Comparison of ENCODE assay signal across 18 cellular contexts in the genomic region with DNA sequence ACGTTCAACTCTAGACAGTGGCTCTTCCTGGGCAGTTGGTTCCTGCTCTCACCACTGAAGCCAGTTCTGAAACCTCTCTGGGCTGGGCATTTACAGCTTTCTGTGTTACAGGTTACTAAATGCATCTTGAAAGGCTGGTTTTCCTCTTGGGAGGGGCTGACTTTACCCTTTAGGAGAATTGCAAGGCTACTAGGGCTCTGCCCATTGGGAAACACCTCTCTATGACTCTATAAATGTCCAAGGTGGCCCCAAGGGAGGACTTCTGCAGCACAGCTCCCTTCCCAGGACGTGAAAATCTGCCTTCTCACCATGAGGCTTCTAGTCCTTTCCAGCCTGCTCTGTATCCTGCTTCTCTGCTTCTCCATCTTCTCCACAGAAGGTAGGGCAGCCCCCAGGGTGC. TPM values are rescaled to one million over a fixed set of nuclear protein-coding genes. Genes with fewer than 3 reads are reported as not detected.
A peak's percentile ranks its signal among the peaks of the same experiment; 100 is the strongest.
DNase-seq lines count a peak whose midpoint lies in the region; ATAC-seq, FAIRE-seq and TF ChIP-seq lines count a peak whose summit lies in the region.
"Had no signal": no experiment of that assay in that cellular context is flagged by ENCODE, and none has a peak within 500 bp of the region (broad histone marks: within the 10 kb centered on the region; RNA-seq: fewer than 3 reads in every experiment).

A gene (plus strand): TSS at position 259 of the 400 bp plus-strand sequence. CDS start 51 bp downstream, at position 310.

- no peak within 1 kb of the TSS for H2AFZ ChIP-seq in HepG2 (ENCODE audit: low read length)
- H2AFZ ChIP-seq in PC-3 (ENCODE audit: low read length) = no peak within 1 kb of the TSS

- no peaks in the 10 kb centered on the region for H3K9me2 ChIP-seq in PC-3 (replicated peaks; ENCODE audit: low read length)

- no peak within 1 kb of the TSS for H3K4me3 Mint-ChIP-seq in activated T-helper 2 cell treated with anti-CD3 and anti-CD28 coated beads, Interferon-gamma antibody, Interleukin-2, Interleukin-4, amounts not matched to agents 10 μg/mL and 5 μg/mL and 100 μg/mL, durations not matched to agents 14 hours and 24 hours and 36 hours (ENCODE audit: low read depth)
- H3K4me3 Mint-ChIP-seq: natural killer cell had no signal

- H3K27me3 Mint-ChIP-seq in activated T-helper 2 cell treated with anti-CD3 and anti-CD28 coated beads, Interferon-gamma antibody, Interleukin-2, Interleukin-4, amounts not matched to agents 10 μg/mL and 5 μg/mL and 100 μg/mL, durations not matched to agents 14 hours and 24 hours and 36 hours (ENCODE audit: low read depth) = no peaks in the 10 kb centered on the region

- H3K79me2 ChIP-seq in HepG2 (ENCODE audit: insufficient read depth, low read length) = no peaks in the 10 kb centered on the region
- no peaks in the 10 kb centered on the region for H3K79me2 ChIP-seq in PC-3 (ENCODE audit: low read length)

- TF ChIP-seq EP300 in HepG2 (IDR thresholded peaks at IDR 0.05; ENCODE audit: low read depth in 2 of 2, low read length in 2 of 2) (no peak), HepG2 (CRISPR knock-in tag; IDR thresholded peaks at IDR 0.05; ENCODE audit: borderline replicate concordance) (no peak), esophagus muscularis mucosa (IDR thresholded peaks at IDR 0.05) (no peak)

- no TSS peak for BruUV-seq in HepG2 (replicated peaks; lab: Mats Ljungman, UMichigan)
- BruUV-seq in PC-3 (replicated peaks; lab: Mats Ljungman, UMichigan) = no TSS peak

- H3K27ac Mint-ChIP-seq in activated T-helper 2 cell treated with anti-CD3 and anti-CD28 coated beads, Interferon-gamma antibody, Interleukin-2, Interleukin-4, amounts not matched to agents 10 μg/mL and 5 μg/mL and 100 μg/mL, durations not matched to agents 14 hours and 24 hours and 36 hours = no peak within 1 kb of the TSS
- H3K27ac Mint-ChIP-seq: natural killer cell had no signal

- H3K4me2 ChIP-seq in HepG2 (ENCODE audit: low read depth, low read length) (peak within 1 kb of the TSS; percentile 49; the same call in 1 of the 2 replicates), PC-3 (ENCODE audit: low read length) (no peak within 1 kb of the TSS)
- H3K4me2 ChIP-seq: A549 had no signal

- DNase-seq in HepG2 (ENCODE audit: low spot score) = no peak
- DNase-seq in right lobe of liver = no peak
- DNase-seq in esophagus muscularis mucosa (ENCODE audit: extremely low spot score) = peak; percentile 57
- no peak for DNase-seq in activated T-helper 2 cell treated with anti-CD3 and anti-CD28 coated beads, Interferon-gamma antibody, Interleukin-2, Interleukin-4, amounts not matched to agents 10 μg/mL and 5 μg/mL and 100 μg/mL, durations not matched to agents 14 hours and 24 hours and 36 hours (ENCODE audit: low spot score)
- DNase-seq in NCI-H69 (lab: John Stamatoyannopoulos, UW) = no peak
- no peak for DNase-seq in PC-3
- DNase-seq: effector memory CD4-positive, alpha-beta T cell; EL; hypothalamus; MV-4-11; natural killer cell; NCI-H524 treated with DMSO at 0.1 percent for 48 hours; stimulated activated naive CD4-positive, alpha-beta T cell had no signal

- TF ChIP-seq CTCF in HepG2 (CRISPR knock-in tag; IDR thresholded peaks at IDR 0.05) (no peak), right lobe of liver (IDR thresholded peaks at IDR 0.05) (no peak), esophagus muscularis mucosa (IDR thresholded peaks at IDR 0.05) (no peak), PC-3 (conservative IDR thresholded peaks at IDR 0.05; ENCODE audit: low read depth, low read length) (no peak)

- H3K36me3 ChIP-seq in HepG2 (replicated peaks in 1 of 2; ENCODE audit: control insufficient read depth in 1 of 2, insufficient read depth in 2 of 2, low read length in 2 of 2) (no peaks in the 10 kb centered on the region), right lobe of liver (no peaks in the 10 kb centered on the region), esophagus muscularis mucosa (no peaks in the 10 kb centered on the region), PC-3 (ENCODE audit: low read depth, low read length) (no peaks in the 10 kb centered on the region)
- H3K36me3 ChIP-seq: adrenal gland had no signal

- H3K27me3 ChIP-seq in HepG2 (ENCODE audit: control insufficient read depth in 1 of 2, insufficient read depth in 2 of 2, low read length in 2 of 2) (peaks cover 0 to 9% of the 10 kb centered on the region in 2 experiments; a peak in 3 of 5 replicates), right lobe of liver (no peaks in the 10 kb centered on the region), esophagus muscularis mucosa (no peaks in the 10 kb centered on the region), PC-3 (ENCODE audit: low read length) (0 out of 2 replicates have a peak, but pooled peaks cover 8% of the 10 kb centered on the region)
- H3K27me3 ChIP-seq: adrenal gland had no signal

- peaks cover 4% of the 10 kb centered on the region for H3K4me1 Mint-ChIP-seq in activated T-helper 2 cell treated with anti-CD3 and anti-CD28 coated beads, Interferon-gamma antibody, Interleukin-2, Interleukin-4, amounts not matched to agents 10 μg/mL and 5 μg/mL and 100 μg/mL, durations not matched to agents 14 hours and 24 hours and 36 hours (ENCODE audit: low read depth)

- WGBS in HepG2 (ENCODE audit: low lambda C conversion rate) = 4% methylated on average over 2 of the region's 2 CpGs
- 56% methylated on average over 2 of the region's 2 CpGs for WGBS in right lobe of liver (ENCODE audit: insufficient coverage, low coverage, low lambda C conversion rate, missing lambda C conversion rate)
- WGBS in esophagus muscularis mucosa = 75% methylated on average over 2 of the region's 2 CpGs

- H3K9me3 Mint-ChIP-seq in activated T-helper 2 cell treated with anti-CD3 and anti-CD28 coated beads, Interferon-gamma antibody, Interleukin-2, Interleukin-4, amounts not matched to agents 10 μg/mL and 5 μg/mL and 100 μg/mL, durations not matched to agents 14 hours and 24 hours and 36 hours = no peaks in the 10 kb centered on the region
- H3K9me3 Mint-ChIP-seq: natural killer cell had no signal

- CTCF ChIA-PET in HepG2 (lab: Yijun Ruan, JAX; ENCODE audit: low intra/inter-chr PET ratio, low total read pairs) (no interaction called here), PC-3 (lab: Charles Lee) (no interaction called here)

- H3K4me1 ChIP-seq in HepG2 (ENCODE audit: insufficient read depth, low read length) (peaks cover 18% of the 10 kb centered on the region), right lobe of liver (no peaks in the 10 kb centered on the region), esophagus muscularis mucosa (no peaks in the 10 kb centered on the region), PC-3 (ENCODE audit: insufficient read depth, low read length) (no peaks in the 10 kb centered on the region)
- H3K4me1 ChIP-seq: A549, adrenal gland had no signal

- no peaks in the 10 kb centered on the region for H3F3A ChIP-seq in PC-3 (ENCODE audit: low read length, unreplicated experiment)

- no peak for TF ChIP-seq RAD21 in HepG2 (CRISPR knock-in tag; IDR thresholded peaks at IDR 0.05)

- FAIRE-seq in HepG2 (lab: Jason Lieb, UNC) = no peak
- FAIRE-seq: A549 had no signal

- H3K27ac ChIP-seq in HepG2 (ENCODE audit: extremely low read length, insufficient read depth, low read length) (no peak within 1 kb of the TSS), right lobe of liver (no peak within 1 kb of the TSS), esophagus muscularis mucosa (replicated peaks in 1 of 4) (no peak within 1 kb of the TSS), PC-3 (ENCODE audit: low read length) (no peak within 1 kb of the TSS)
- H3K27ac ChIP-seq: A549, adrenal gland, HL-60 had no signal

- TF ChIP-seq POLR2A in HepG2 (IDR thresholded peaks at IDR 0.05; ENCODE audit: insufficient read depth in 1 of 2, low read depth in 2 of 2, low read length in 2 of 2) = no peak
- no peak for TF ChIP-seq POLR2A in right lobe of liver (IDR thresholded peaks at IDR 0.05)
- no peak for TF ChIP-seq POLR2A in esophagus muscularis mucosa (IDR thresholded peaks at IDR 0.05; ENCODE audit: low read depth)

- no peaks in the 10 kb centered on the region for H3K9me3 ChIP-seq in HepG2 (ENCODE audit: low read length)
- H3K9me3 ChIP-seq in right lobe of liver = no peaks in the 10 kb centered on the region
- no peaks in the 10 kb centered on the region for H3K9me3 ChIP-seq in esophagus muscularis mucosa
- no peaks in the 10 kb centered on the region for H3K9me3 ChIP-seq in PC-3 (ENCODE audit: low read length)
- H3K9me3 ChIP-seq: A549, adrenal gland had no signal

- in situ Hi-C loops in HepG2 (cut with HindIII; ENCODE audit: extremely low pct_ligation_motif_present, low pct_unique_long_range_greater_than_20kb) = no loop called here

- no peak within 1 kb of the TSS; a peak in 1 of 6 replicates for H3K4me3 ChIP-seq in HepG2 (replicated peaks in 1 of 3; ENCODE audit: insufficient read depth in 1 of 3, low read depth in 2 of 3, low read length in 3 of 3)
- H3K4me3 ChIP-seq in right lobe of liver = no peak within 1 kb of the TSS
- no peak within 1 kb of the TSS for H3K4me3 ChIP-seq in esophagus muscularis mucosa
- no peak within 1 kb of the TSS for H3K4me3 ChIP-seq in PC-3 (ENCODE audit: low read length)
- H3K4me3 ChIP-seq: A549, adrenal gland had no signal

- H3K36me3 Mint-ChIP-seq in activated T-helper 2 cell treated with anti-CD3 and anti-CD28 coated beads, Interferon-gamma antibody, Interleukin-2, Interleukin-4, amounts not matched to agents 10 μg/mL and 5 μg/mL and 100 μg/mL, durations not matched to agents 14 hours and 24 hours and 36 hours (ENCODE audit: low read depth) = no peaks in the 10 kb centered on the region
- H3K36me3 Mint-ChIP-seq: natural killer cell had no signal

- intact Hi-C loops in HepG2 (cut with micrococcal nuclease; ENCODE audit: unreplicated experiment) (no loop called here), right lobe of liver (cut with DNase I) (no loop called here), esophagus muscularis mucosa (cut with DNase I) (no loop called here), PC-3 (cut with micrococcal nuclease) (no loop called here)
- intact Hi-C loops in activated T-helper 2 cell treated with anti-CD3 and anti-CD28 coated beads, Interferon-gamma antibody, Interleukin-2, Interleukin-4, amounts not matched to agents 10 μg/mL and 5 μg/mL and 100 μg/mL, durations not matched to agents 14 hours and 24 hours and 36 hours (cut with micrococcal nuclease) = no loop called here

- H3K9ac ChIP-seq in HepG2 (ENCODE audit: insufficient read depth, low read depth, low read length) (no peak within 1 kb of the TSS), PC-3 (ENCODE audit: low read length) (no peak within 1 kb of the TSS)

- H4K20me1 ChIP-seq in HepG2 (ENCODE audit: insufficient read depth, low read length) (no peaks in the 10 kb centered on the region), PC-3 (ENCODE audit: low read length) (no peaks in the 10 kb centered on the region)

- no peak for ATAC-seq in HepG2
- ATAC-seq in right lobe of liver = no peak
- ATAC-seq in HG03196 (IDR thresholded peaks at IDR 0.05; ENCODE audit: unreplicated experiment) = peak; percentile 50
- ATAC-seq in HG02571 (IDR thresholded peaks at IDR 0.05; ENCODE audit: unreplicated experiment) = no peak
- no peak for ATAC-seq in PC-3
- ATAC-seq: A549, natural killer cell had no signal

- POLR2A ChIA-PET in HepG2 (lab: Yijun Ruan, JAX) = no interaction called here
- POLR2A ChIA-PET in PC-3 (lab: Charles Lee; ENCODE audit: unreplicated experiment) = no interaction called here

RNA-seq across cellular contexts. Expression of the gene that starts here (rescaled TPM):
- not detected in 2 replicates for total RNA-seq in HepG2 (2016; rRNA removed; fragmentation: Illumina TruSeq; extraction: Trizol)
- not detected in 2 replicates for total RNA-seq in HepG2 (2016; cell fraction: cytosol; rRNA removed; fragmentation: Illumina TruSeq; extraction: Trizol; ENCODE audit: low read depth)
- total RNA-seq in HepG2 (2016; cell fraction: insoluble cytoplasmic fraction; rRNA removed; fragmentation: Illumina TruSeq; extraction: Trizol) = not detected in 2 replicates
- total RNA-seq in HepG2 (2016; cell fraction: membrane; rRNA removed; fragmentation: Illumina TruSeq; extraction: Trizol) = not detected in 2 replicates
- total RNA-seq in HepG2 (2016; cell fraction: nucleus; rRNA removed; fragmentation: Illumina TruSeq; extraction: Trizol) = not detected in 2 replicates
- not detected in 2 replicates for polyA plus RNA-seq in HepG2 (2011; rRNA removed)
- not detected in 2 replicates for polyA plus RNA-seq in HepG2 (2011; cell fraction: cytosol; rRNA removed)
- not detected in 2 replicates for polyA plus RNA-seq in HepG2 (2011; cell fraction: nucleus; rRNA removed)
- polyA plus RNA-seq in HepG2 (2012) = not detected in 2 replicates
- not detected in 2 replicates for polyA plus RNA-seq in HepG2 (2016; cell fraction: cytosol; fragmentation: Illumina TruSeq; extraction: Trizol; ENCODE audit: low read depth)
- polyA plus RNA-seq in HepG2 (2016; cell fraction: insoluble cytoplasmic fraction; fragmentation: Illumina TruSeq; extraction: Trizol; ENCODE audit: low read depth) = not detected in 2 replicates
- polyA plus RNA-seq in HepG2 (2016; cell fraction: membrane; fragmentation: Illumina TruSeq; extraction: Trizol; ENCODE audit: low read depth) = not detected in 2 replicates
- not detected in 2 replicates for polyA plus RNA-seq in HepG2 (2016; cell fraction: nucleus; fragmentation: Illumina TruSeq; extraction: Trizol; ENCODE audit: insufficient read depth, low read depth)
- polyA minus RNA-seq in HepG2 (2011; rRNA and poly(A)+ RNA removed; ENCODE audit: low replicate concordance) = not detected in 2 replicates
- not detected in 2 replicates for polyA minus RNA-seq in HepG2 (2011; cell fraction: cytosol; rRNA and poly(A)+ RNA removed)
- polyA minus RNA-seq in HepG2 (2011; cell fraction: nucleus; rRNA and poly(A)+ RNA removed) = not detected in 2 replicates
- total RNA-seq in right lobe of liver = not detected
- total RNA-seq in esophagus muscularis mucosa = not detected
- not detected in 2 replicates for total RNA-seq in activated T-helper 2 cell treated with anti-CD3 and anti-CD28 coated beads, Interferon-gamma antibody, Interleukin-2, Interleukin-4, amounts not matched to agents 10 μg/mL and 5 μg/mL and 100 μg/mL, durations not matched to agents 14 hours and 24 hours and 36 hours
- total RNA-seq in PC-3 (2014; rRNA removed) = not detected in 2 replicates
- total RNA-seq: natural killer cell had no signal
- polyA plus RNA-seq: A549, adrenal gland had no signal

Comparison
In these comparisons a context has a peak if more than half of its experiments do, and no peak if none do; other contexts are left out.
1. Peak in DNase-seq in esophagus muscularis mucosa; RNA of the gene not detected or under 1 TPM.